ENCODE assay signal across 1 cellular context in the genomic region with DNA sequence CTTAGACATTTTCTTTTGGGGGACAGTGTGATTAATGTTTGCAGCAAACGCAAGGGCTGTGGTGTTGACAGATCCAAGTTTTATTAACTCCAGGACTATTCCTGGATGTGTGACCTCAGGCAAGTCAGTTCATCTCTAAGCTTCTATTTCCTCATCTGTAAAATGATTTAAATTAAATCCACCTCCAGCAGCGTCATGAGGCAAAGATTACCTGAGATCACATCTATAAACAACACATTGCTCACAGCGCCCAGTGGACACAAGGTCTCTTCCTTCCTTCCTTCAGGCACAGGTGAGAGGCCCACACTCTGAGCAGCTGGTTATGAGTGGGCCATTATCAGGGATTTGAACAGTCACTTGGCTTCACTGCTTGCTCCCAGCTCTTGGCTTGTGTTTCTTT.
TF ChIP-seq lines count a peak whose summit lies in the region.

No MANE protein-coding gene starts in this region.

TF ChIP-seq in GM23338, 12 proteins besides CTCF, POLR2A, EP300 and RAD21 (continued from another document):
- TF ChIP-seq, protein P1, sequence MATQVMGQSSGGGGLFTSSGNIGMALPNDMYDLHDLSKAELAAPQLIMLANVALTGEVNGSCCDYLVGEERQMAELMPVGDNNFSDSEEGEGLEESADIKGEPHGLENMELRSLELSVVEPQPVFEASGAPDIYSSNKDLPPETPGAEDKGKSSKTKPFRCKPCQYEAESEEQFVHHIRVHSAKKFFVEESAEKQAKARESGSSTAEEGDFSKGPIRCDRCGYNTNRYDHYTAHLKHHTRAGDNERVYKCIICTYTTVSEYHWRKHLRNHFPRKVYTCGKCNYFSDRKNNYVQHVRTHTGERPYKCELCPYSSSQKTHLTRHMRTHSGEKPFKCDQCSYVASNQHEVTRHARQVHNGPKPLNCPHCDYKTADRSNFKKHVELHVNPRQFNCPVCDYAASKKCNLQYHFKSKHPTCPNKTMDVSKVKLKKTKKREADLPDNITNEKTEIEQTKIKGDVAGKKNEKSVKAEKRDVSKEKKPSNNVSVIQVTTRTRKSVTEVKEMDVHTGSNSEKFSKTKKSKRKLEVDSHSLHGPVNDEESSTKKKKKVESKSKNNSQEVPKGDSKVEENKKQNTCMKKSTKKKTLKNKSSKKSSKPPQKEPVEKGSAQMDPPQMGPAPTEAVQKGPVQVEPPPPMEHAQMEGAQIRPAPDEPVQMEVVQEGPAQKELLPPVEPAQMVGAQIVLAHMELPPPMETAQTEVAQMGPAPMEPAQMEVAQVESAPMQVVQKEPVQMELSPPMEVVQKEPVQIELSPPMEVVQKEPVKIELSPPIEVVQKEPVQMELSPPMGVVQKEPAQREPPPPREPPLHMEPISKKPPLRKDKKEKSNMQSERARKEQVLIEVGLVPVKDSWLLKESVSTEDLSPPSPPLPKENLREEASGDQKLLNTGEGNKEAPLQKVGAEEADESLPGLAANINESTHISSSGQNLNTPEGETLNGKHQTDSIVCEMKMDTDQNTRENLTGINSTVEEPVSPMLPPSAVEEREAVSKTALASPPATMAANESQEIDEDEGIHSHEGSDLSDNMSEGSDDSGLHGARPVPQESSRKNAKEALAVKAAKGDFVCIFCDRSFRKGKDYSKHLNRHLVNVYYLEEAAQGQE (IDR thresholded peaks at IDR 0.05; ENCODE audit: unreplicated experiment), result no peak
- TF ChIP-seq EZH2phosphoT487 (IDR thresholded peaks at IDR 0.05; ENCODE audit: unreplicated experiment), result no peak
- TF ChIP-seq, protein P2, sequence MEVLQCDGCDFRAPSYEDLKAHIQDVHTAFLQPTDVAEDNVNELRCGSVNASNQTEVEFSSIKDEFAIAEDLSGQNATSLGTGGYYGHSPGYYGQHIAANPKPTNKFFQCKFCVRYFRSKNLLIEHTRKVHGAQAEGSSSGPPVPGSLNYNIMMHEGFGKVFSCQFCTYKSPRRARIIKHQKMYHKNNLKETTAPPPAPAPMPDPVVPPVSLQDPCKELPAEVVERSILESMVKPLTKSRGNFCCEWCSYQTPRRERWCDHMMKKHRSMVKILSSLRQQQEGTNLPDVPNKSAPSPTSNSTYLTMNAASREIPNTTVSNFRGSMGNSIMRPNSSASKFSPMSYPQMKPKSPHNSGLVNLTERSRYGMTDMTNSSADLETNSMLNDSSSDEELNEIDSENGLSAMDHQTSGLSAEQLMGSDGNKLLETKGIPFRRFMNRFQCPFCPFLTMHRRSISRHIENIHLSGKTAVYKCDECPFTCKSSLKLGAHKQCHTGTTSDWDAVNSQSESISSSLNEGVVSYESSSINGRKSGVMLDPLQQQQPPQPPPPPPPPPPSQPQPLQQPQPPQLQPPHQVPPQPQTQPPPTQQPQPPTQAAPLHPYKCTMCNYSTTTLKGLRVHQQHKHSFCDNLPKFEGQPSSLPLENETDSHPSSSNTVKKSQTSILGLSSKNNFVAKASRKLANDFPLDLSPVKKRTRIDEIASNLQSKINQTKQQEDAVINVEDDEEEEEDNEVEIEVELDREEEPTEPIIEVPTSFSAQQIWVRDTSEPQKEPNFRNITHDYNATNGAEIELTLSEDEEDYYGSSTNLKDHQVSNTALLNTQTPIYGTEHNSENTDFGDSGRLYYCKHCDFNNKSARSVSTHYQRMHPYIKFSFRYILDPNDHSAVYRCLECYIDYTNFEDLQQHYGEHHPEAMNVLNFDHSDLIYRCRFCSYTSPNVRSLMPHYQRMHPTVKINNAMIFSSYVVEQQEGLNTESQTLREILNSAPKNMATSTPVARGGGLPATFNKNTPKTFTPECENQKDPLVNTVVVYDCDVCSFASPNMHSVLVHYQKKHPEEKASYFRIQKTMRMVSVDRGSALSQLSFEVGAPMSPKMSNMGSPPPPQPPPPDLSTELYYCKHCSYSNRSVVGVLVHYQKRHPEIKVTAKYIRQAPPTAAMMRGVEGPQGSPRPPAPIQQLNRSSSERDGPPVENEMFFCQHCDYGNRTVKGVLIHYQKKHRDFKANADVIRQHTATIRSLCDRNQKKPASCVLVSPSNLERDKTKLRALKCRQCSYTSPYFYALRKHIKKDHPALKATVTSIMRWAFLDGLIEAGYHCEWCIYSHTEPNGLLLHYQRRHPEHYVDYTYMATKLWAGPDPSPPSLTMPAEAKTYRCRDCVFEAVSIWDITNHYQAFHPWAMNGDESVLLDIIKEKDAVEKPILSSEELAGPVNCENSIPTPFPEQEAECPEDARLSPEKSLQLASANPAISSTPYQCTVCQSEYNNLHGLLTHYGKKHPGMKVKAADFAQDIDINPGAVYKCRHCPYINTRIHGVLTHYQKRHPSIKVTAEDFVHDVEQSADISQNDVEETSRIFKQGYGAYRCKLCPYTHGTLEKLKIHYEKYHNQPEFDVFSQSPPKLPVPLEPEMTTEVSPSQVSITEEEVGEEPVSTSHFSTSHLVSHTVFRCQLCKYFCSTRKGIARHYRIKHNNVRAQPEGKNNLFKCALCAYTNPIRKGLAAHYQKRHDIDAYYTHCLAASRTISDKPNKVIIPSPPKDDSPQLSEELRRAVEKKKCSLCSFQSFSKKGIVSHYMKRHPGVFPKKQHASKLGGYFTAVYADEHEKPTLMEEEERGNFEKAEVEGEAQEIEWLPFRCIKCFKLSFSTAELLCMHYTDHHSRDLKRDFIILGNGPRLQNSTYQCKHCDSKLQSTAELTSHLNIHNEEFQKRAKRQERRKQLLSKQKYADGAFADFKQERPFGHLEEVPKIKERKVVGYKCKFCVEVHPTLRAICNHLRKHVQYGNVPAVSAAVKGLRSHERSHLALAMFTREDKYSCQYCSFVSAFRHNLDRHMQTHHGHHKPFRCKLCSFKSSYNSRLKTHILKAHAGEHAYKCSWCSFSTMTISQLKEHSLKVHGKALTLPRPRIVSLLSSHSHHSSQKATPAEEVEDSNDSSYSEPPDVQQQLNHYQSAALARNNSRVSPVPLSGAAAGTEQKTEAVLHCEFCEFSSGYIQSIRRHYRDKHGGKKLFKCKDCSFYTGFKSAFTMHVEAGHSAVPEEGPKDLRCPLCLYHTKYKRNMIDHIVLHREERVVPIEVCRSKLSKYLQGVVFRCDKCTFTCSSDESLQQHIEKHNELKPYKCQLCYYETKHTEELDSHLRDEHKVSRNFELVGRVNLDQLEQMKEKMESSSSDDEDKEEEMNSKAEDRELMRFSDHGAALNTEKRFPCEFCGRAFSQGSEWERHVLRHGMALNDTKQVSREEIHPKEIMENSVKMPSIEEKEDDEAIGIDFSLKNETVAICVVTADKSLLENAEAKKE (CRISPR knock-in tag; IDR thresholded peaks at IDR 0.05), result no peak
- no peak for TF ChIP-seq STAT1 (IDR thresholded peaks at IDR 0.05; ENCODE audit: unreplicated experiment)
- no peak for TF ChIP-seq ZNF331 (CRISPR knock-in tag; IDR thresholded peaks at IDR 0.05; ENCODE audit: low read depth)
- TF ChIP-seq JUNB (IDR thresholded peaks at IDR 0.05; ENCODE audit: unreplicated experiment), result no peak
- TF ChIP-seq CREB1 (CRISPR knock-in tag; IDR thresholded peaks at IDR 0.05; ENCODE audit: low read depth), result no peak
- no peak for TF ChIP-seq ZNF114 (CRISPR knock-in tag; IDR thresholded peaks at IDR 0.05)
- no peak for TF ChIP-seq POLR2AphosphoS5 (IDR thresholded peaks at IDR 0.05; ENCODE audit: low read depth)
- no peak for TF ChIP-seq NANOG (IDR thresholded peaks at IDR 0.05; ENCODE audit: borderline replicate concordance)
